ENCODE assay signal across 12 cellular contexts in the genomic region with DNA sequence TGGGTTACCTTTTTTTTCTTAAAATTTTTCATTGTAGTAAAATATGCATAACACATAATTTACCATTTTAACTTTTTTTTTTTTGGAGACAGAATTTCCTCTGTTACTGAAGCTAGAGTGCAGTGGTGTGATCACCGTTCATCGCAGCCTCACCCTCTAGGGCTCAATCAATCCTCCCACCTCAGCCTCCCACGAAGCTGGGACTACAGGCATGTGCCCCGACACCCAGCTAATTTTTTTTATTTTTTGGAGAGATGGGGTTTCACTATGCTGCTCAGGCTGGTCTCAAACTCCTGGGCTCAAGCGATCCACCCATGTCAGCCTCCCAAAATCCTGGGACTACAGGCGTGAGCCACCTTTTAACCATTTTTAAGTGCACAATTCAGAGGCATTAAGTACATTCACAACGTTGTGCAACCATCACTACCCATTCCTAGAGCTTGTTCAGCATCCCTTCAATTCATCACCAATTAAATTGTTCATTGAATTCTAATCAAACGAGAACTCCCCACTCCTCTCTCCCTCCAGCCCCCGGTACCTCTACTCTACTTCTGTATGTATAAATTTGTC. TPM values are rescaled to one million over a fixed set of nuclear protein-coding genes. Genes with fewer than 3 reads are reported as not detected.
A peak's percentile ranks its signal among the peaks of the same experiment; 100 is the strongest.
DNase-seq lines count a peak whose midpoint lies in the region; ATAC-seq, FAIRE-seq and TF ChIP-seq lines count a peak whose summit lies in the region.
"Had no signal": no experiment of that assay in that cellular context is flagged by ENCODE, and none has a peak within 500 bp of the region (broad histone marks: within the 10 kb centered on the region; RNA-seq: fewer than 3 reads in every experiment).

No MANE protein-coding gene starts in this region.

- no peak for TF ChIP-seq CTCF in HEK293 (tag by site-specific recombination; IDR thresholded peaks at IDR 0.05)
- no peak for TF ChIP-seq CTCF in fibroblast of mammary gland (conservative IDR thresholded peaks at IDR 0.05; ENCODE audit: control insufficient read depth, insufficient read depth, low read depth, low read length)

- FAIRE-seq in small intestine (lab: Jason Lieb, UNC), result no peak

- H3K27me3 ChIP-seq in SJSA1 (replicated peaks) (no peaks in the 10 kb centered on the region), small intestine (ENCODE audit: control insufficient read depth in 2 of 2, insufficient read depth in 2 of 2, low read length in 2 of 2) (no peaks in the 10 kb centered on the region)

- no peaks in the 10 kb centered on the region; the same call in 1 of the 2 replicates for H3K4me1 ChIP-seq in HEK293 (ENCODE audit: control insufficient read depth, insufficient read depth, low read length)
- peaks cover 51% of the 10 kb centered on the region for H3K4me1 ChIP-seq in SJSA1 (replicated peaks)
- H3K4me1 ChIP-seq in small intestine (ENCODE audit: control insufficient read depth in 2 of 2, insufficient read depth in 1 of 2, low read depth in 1 of 2, low read length in 1 of 2), result no peaks in the 10 kb centered on the region

- H3K27ac ChIP-seq in HEK293 (ENCODE audit: extremely low read depth, low read depth, low read length), result no peak overlapping the region; the same call in 1 of the 2 replicates
- peak overlapping the region; percentile 84 for H3K27ac ChIP-seq in SJSA1
- peak overlapping the region in 19 of 21 experiments; percentile 1 to 85 (median 49) for H3K27ac ChIP-seq in skin epidermis
- H3K27ac ChIP-seq in small intestine (ENCODE audit: low read depth in 1 of 2, low read length in 1 of 2), result no peak overlapping the region

- H3K36me3 ChIP-seq in HEK293 (ENCODE audit: control insufficient read depth in 2 of 2, insufficient read depth in 1 of 2, low read length in 2 of 2), result no peaks in the 10 kb centered on the region
- H3K36me3 ChIP-seq in SJSA1, result no peaks in the 10 kb centered on the region
- H3K36me3 ChIP-seq in small intestine (ENCODE audit: control insufficient read depth in 2 of 2, insufficient read depth in 2 of 2, low read length in 2 of 2), result no peaks in the 10 kb centered on the region

- no peak overlapping the region for H3K4me3 ChIP-seq in HEK293 (ENCODE audit: low read depth, low read length)
- H3K4me3 ChIP-seq in SJSA1, result no peak overlapping the region
- H3K4me3 ChIP-seq in fibroblast of mammary gland (ENCODE audit: control insufficient read depth, low read depth, low read length), result no peak overlapping the region
- H3K4me3 ChIP-seq in skin epidermis, result no peak overlapping the region
- H3K4me3 ChIP-seq in small intestine (ENCODE audit: low read depth in 1 of 2, low read length in 2 of 2), result no peak overlapping the region

- POLR2A ChIA-PET in HEK293 (lab: Yijun Ruan, JAX), result interaction anchor here (0.9 to 8.3 kb wide), 6 partner anchors 11 to 239 kb away, joined by 3 to 332 read pairs (median 9); partner anchors contain the start of gene BHLHE40

- H3K9me3 ChIP-seq in HEK293 (ENCODE audit: control insufficient read depth, insufficient read depth, low read depth, low read length) (no peaks in the 10 kb centered on the region), SJSA1 (replicated peaks) (peaks cover 4% of the 10 kb centered on the region; the same call in 1 of the 2 replicates), small intestine (ENCODE audit: control insufficient read depth, low read depth) (no peaks in the 10 kb centered on the region)

- WGBS in small intestine, 3 donors, result 89 to 91% (median 91%) methylated on average over 9 of the region's 9 CpGs

- CTCF ChIA-PET in HEK293 (lab: Yijun Ruan, JAX), result interaction anchor here (0.6 to 4.1 kb wide), 12 partner anchors 10 to 312 kb away, joined by 3 to 46 read pairs (median 4); partner anchors contain the start of gene BHLHE40

- DNase-seq in SJSA1 (ENCODE audit: low read depth in 1 of 2, low spot score in 2 of 2) (no peak), fibroblast of mammary gland (ENCODE audit: low read depth) (peak; percentile 12), small intestine (no peak), SHP77 (lab: John Stamatoyannopoulos, UW) (no peak), islet precursor cell (no peak)
- DNase-seq: activated CD8-positive, alpha-beta memory T cell treated with anti-CD3 and anti-CD28 coated beads, Interleukin-2, amount 50 U/mL, for 48 hours; COR-L47; KBM-7; NCI-H2081 had no signal

- no peak for ATAC-seq in GM18868 (IDR thresholded peaks at IDR 0.05; ENCODE audit: unreplicated experiment)

TF ChIP-seq in HEK293, 187 proteins besides CTCF, POLR2A, EP300 and RAD21:
- no peak for TF ChIP-seq ZSCAN16 (tag by site-specific recombination; IDR thresholded peaks at IDR 0.05)
- TF ChIP-seq EGR2 (tag by site-specific recombination; IDR thresholded peaks at IDR 0.05; ENCODE audit: low read depth), result peak; percentile 57; the same call in 1 of the 2 replicates
- TF ChIP-seq ZFHX2 (tag by site-specific recombination; conservative IDR thresholded peaks at IDR 0.05), result peak; percentile 19; the same call in 1 of the 2 replicates
- TF ChIP-seq ZSCAN18 (tag by site-specific recombination; IDR thresholded peaks at IDR 0.05), result no peak
- TF ChIP-seq ZNF10 (tag by site-specific recombination; IDR thresholded peaks at IDR 0.05), result no peak
- TF ChIP-seq HOXD13 (CRISPR knock-in tag; IDR thresholded peaks at IDR 0.05; ENCODE audit: borderline replicate concordance), result no peak
- TF ChIP-seq ZSCAN23 (tag by site-specific recombination; IDR thresholded peaks at IDR 0.05), result no peak
- TF ChIP-seq FEZF1 (tag by site-specific recombination; IDR thresholded peaks at IDR 0.05), result no peak
- no peak for TF ChIP-seq GLI2 (tag by site-specific recombination; IDR thresholded peaks at IDR 0.05; ENCODE audit: borderline replicate concordance, low read depth)
- TF ChIP-seq ZNF416 (tag by site-specific recombination; IDR thresholded peaks at IDR 0.05), result no peak
- TF ChIP-seq ZNF266 (tag by site-specific recombination; IDR thresholded peaks at IDR 0.05; ENCODE audit: low read depth), result no peak
- TF ChIP-seq, protein P1, sequence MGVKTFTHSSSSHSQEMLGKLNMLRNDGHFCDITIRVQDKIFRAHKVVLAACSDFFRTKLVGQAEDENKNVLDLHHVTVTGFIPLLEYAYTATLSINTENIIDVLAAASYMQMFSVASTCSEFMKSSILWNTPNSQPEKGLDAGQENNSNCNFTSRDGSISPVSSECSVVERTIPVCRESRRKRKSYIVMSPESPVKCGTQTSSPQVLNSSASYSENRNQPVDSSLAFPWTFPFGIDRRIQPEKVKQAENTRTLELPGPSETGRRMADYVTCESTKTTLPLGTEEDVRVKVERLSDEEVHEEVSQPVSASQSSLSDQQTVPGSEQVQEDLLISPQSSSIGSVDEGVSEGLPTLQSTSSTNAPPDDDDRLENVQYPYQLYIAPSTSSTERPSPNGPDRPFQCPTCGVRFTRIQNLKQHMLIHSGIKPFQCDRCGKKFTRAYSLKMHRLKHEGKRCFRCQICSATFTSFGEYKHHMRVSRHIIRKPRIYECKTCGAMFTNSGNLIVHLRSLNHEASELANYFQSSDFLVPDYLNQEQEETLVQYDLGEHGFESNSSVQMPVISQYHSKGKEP (tag by site-specific recombination; IDR thresholded peaks at IDR 0.05), result no peak
- TF ChIP-seq, protein P2, sequence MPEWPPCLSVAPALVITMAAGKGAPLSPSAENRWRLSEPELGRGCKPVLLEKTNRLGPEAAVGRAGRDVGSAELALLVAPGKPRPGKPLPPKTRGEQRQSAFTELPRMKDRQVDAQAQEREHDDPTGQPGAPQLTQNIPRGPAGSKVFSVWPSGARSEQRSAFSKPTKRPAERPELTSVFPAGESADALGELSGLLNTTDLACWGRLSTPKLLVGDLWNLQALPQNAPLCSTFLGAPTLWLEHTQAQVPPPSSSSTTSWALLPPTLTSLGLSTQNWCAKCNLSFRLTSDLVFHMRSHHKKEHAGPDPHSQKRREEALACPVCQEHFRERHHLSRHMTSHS (tag by site-specific recombination; IDR thresholded peaks at IDR 0.05), result no peak
TF ChIP-seq in HEK293: peak in this region for 2.

RNA-seq across cellular contexts. Expression of gene BHLHE40, which starts 44.6 kb away (rescaled TPM):
- total RNA-seq in SJSA1 (2014; rRNA removed; shearing (Covaris generic)), result 6.3 and 8.4 TPM in 2 replicates
- 10 to 100 TPM in 2 of 3 donors, 1 to 10 TPM in 1; 6.3 to 28.5 (median 10.8) TPM for polyA plus RNA-seq in small intestine

Comparison
In these comparisons a context has a peak if more than half of its experiments do, and no peak if none do; other contexts are left out.
1. H3K27ac ChIP-seq: peak in SJSA1 (single experiment) and skin epidermis (19 of 21); none in HEK293 (single experiment) and small intestine (0 of 2).